Comparison of ENCODE assay signal across 11 cellular contexts in genomic region chr17:34539881-34540280, GRCh38. TPM values are rescaled to one million over a fixed set of nuclear protein-coding genes. Genes with fewer than 3 reads are reported as not detected.
"Had no signal": no experiment of that assay in that cellular context is flagged by ENCODE, and none has a peak within 500 bp of the region (broad histone marks: within the 10 kb centered on the region; RNA-seq: fewer than 3 reads in every experiment).

No MANE protein-coding gene starts in this region.

- DNase-seq: GM23248, GOT3, H7, H9, HCEC 1CT, HFFc6 had no signal

- H3K9me3 Mint-ChIP-seq: GM23338, H9, HFFc6 had no signal

- H3K27ac ChIP-seq: GM23248 had no signal

- H3K4me1 ChIP-seq: HAP-1 had no signal

- FAIRE-seq: H1, H54 had no signal

- H3K9ac ChIP-seq: GM23248 had no signal

- H3K4me1 Mint-ChIP-seq: GM23338 had no signal

- H3K9me3 ChIP-seq: HAP-1 had no signal

- H2AFZ ChIP-seq: GM23248, GM23338 had no signal

- H3K4me2 ChIP-seq: GM23338 had no signal

- H3K27ac Mint-ChIP-seq: GM23338, H9, HFFc6 had no signal

- H3K36me3 ChIP-seq: HAP-1 had no signal

- ATAC-seq: GM23338, HCT116 had no signal

- H3K4me3 ChIP-seq: GM23248, GM23338, HAP-1 had no signal

- H3K4me3 Mint-ChIP-seq: GM23338, H9, HFFc6 had no signal

RNA-seq across cellular contexts. Expression of gene TMEM132E, which starts 39.5 kb away (rescaled TPM):
- total RNA-seq: HFFc6 had no signal
- polyA plus RNA-seq: GM23248 had no signal
